Comparison of ENCODE assay signal across 8 cellular contexts in genomic region chr3:196632033-196632751, GRCh38. TPM values are rescaled to one million over a fixed set of nuclear protein-coding genes. Genes with fewer than 3 reads are reported as not detected.
DNase-seq lines count a peak whose midpoint lies in the region; ATAC-seq, FAIRE-seq and TF ChIP-seq lines count a peak whose summit lies in the region.

No MANE protein-coding gene starts in this region.

- WGBS in adrenal gland, 4 donors: 1 to 6% (median 3%) methylated on average over 8 to 44 of the region's 44 CpGs
- WGBS in prostate gland: 2% methylated on average over 33 of the region's 44 CpGs
- 1% methylated on average over 44 of the region's 44 CpGs for WGBS in urinary bladder

- TF ChIP-seq POLR2A in GM12891 (IDR thresholded peaks at IDR 0.05; ENCODE audit: low read depth, low read length) (peak; percentile 70; the same call in 1 of the 2 replicates), adrenal gland (IDR thresholded peaks at IDR 0.05) (peak in 1 of 2 donors; percentile 10), prostate gland (IDR thresholded peaks at IDR 0.05) (no peak)

- peak overlapping the region in 3 of 4 donors; percentile 29 to 89 (median 53) for H3K4me3 ChIP-seq in adrenal gland
- H3K4me3 ChIP-seq in prostate gland: peak overlapping the region; percentile 39 to 51
- H3K4me3 ChIP-seq in urinary bladder (ENCODE audit: low read depth, low read length): peak overlapping the region; percentile 57

- DNase-seq in GM12891 (ENCODE audit: insufficient read length, low spot score) (peak; percentile 73), NCI-H146 (lab: John Stamatoyannopoulos, UW) (peak; percentile 97), T follicular helper cell (ENCODE audit: low read depth) (peak; percentile 75), adrenal gland (peak; percentile 67 to 88 (median 74)), left ventricle myocardium superior (peak; percentile 92), prostate gland (ENCODE audit: low spot score) (peak; percentile 69)

- intact Hi-C loops in adrenal gland (cut with DNase I): no loop called here
- intact Hi-C loops in left ventricle myocardium superior (cut with micrococcal nuclease): no loop called here
- intact Hi-C loops in prostate gland (cut with DNase I): no loop called here

- H3K9me3 ChIP-seq in adrenal gland (replicated peaks in 1 of 3) (no peaks in the 10 kb centered on the region), prostate gland (no peaks in the 10 kb centered on the region)

- no peaks in the 10 kb centered on the region for H3K36me3 ChIP-seq in adrenal gland (replicated peaks in 1 of 2)
- H3K36me3 ChIP-seq in prostate gland: no peaks in the 10 kb centered on the region
- H3K36me3 ChIP-seq in urinary bladder (ENCODE audit: insufficient read depth): no peaks in the 10 kb centered on the region

- H3K27me3 ChIP-seq in adrenal gland (no peaks in the 10 kb centered on the region), prostate gland (replicated peaks; ENCODE audit: insufficient read depth) (no peaks in the 10 kb centered on the region)

- H3K27ac ChIP-seq in adrenal gland (peak overlapping the region in 4 of 5 donors; percentile 11 to 92 (median 71)), prostate gland (peak overlapping the region; percentile 67 to 76), urinary bladder (ENCODE audit: low read depth) (peak overlapping the region; percentile 75)

- TF ChIP-seq CTCF in adrenal gland (IDR thresholded peaks at IDR 0.05) (peak in 2 of 6 experiments; percentile 8 to 18), prostate gland (IDR thresholded peaks at IDR 0.05) (peak in 2 of 4 experiments; percentile 18 to 21)

- ATAC-seq in HG02852 (IDR thresholded peaks at IDR 0.05; ENCODE audit: unreplicated experiment) (peak; percentile 77), left ventricle myocardium superior (peak; percentile 94)

- H3K4me1 ChIP-seq in adrenal gland (replicated peaks in 1 of 2) (peaks cover 9 to 20% of the 10 kb centered on the region in 2 donors), prostate gland (replicated peaks) (no peaks in the 10 kb centered on the region), urinary bladder (ENCODE audit: insufficient read depth) (no peaks in the 10 kb centered on the region)

- FAIRE-seq in GM12891 (lab: Jason Lieb, UNC): peak; percentile 91

TF ChIP-seq in GM12891, 5 proteins besides CTCF, POLR2A, EP300 and RAD21:
- TF ChIP-seq PAX5 (IDR thresholded peaks at IDR 0.05; ENCODE audit: insufficient read depth, low read length, severe bottlenecking) (no peak), POLR2AphosphoS5 (IDR thresholded peaks at IDR 0.05; ENCODE audit: low read depth, low read length) (peak; percentile 51; the same call in 1 of the 2 replicates), SPI1 (IDR thresholded peaks at IDR 0.05; ENCODE audit: low read depth, low read length) (no peak), TAF1 (IDR thresholded peaks at IDR 0.05; ENCODE audit: low read depth, low read length) (peak; percentile 42; the same call in 1 of the 2 replicates), POU2F2 (IDR thresholded peaks at IDR 0.05; ENCODE audit: low read depth, low read length) (0 out of 2 replicates have a peak, but pooled peaks have one; percentile 14)

RNA-seq across cellular contexts. Expression of gene NRROS, which starts 7.3 kb away (rescaled TPM):
- polyA plus RNA-seq in GM12891 (2012; ENCODE audit: low read depth, missing spikeins): 22.1 TPM
- total RNA-seq in adrenal gland (1 to 10 TPM; 1.2 to 9.9 (median 8.3) TPM), left ventricle myocardium superior (2.3 TPM), prostate gland (1 to 10 TPM; 2.0 to 5.5 TPM), urinary bladder (4.1 TPM)
- polyA plus RNA-seq in adrenal gland (1 to 10 TPM; 1.2 to 6.8 (median 2.4) TPM), urinary bladder (7.2 TPM)

Comparison
In these comparisons a context has a peak if more than half of its experiments do, and no peak if none do; other contexts are left out.
1. Peak in every context shown above with its lines: DNase-seq, ATAC-seq, H3K4me3 ChIP-seq and H3K27ac ChIP-seq.